ENCODE assay signal across 15 cellular contexts in genomic region chrX:25524150-25524549, GRCh38.
DNase-seq lines count a peak whose midpoint lies in the region; ATAC-seq, FAIRE-seq and TF ChIP-seq lines count a peak whose summit lies in the region.
"Had no signal": no experiment of that assay in that cellular context is flagged by ENCODE, and none has a peak within 500 bp of the region (broad histone marks: within the 10 kb centered on the region; RNA-seq: fewer than 3 reads in every experiment).

No MANE protein-coding gene starts in this region.

- no peaks in the 10 kb centered on the region for H4K20me1 ChIP-seq in smooth muscle cell (ENCODE audit: low read depth)

- no peak overlapping the region for H3K27ac Mint-ChIP-seq in activated T-helper 1 cell treated with anti-CD3 and anti-CD28 coated beads, Interleukin-12 subunit alpha, Interleukin-12 subunit beta, Interleukin-2, Interleukin-4 antibody, amounts not matched to agents 30 ng/mL and 10 ng/mL and 1 ng/mL, durations not matched to agents 14 hours and 24 hours and 36 hours
- H3K27ac Mint-ChIP-seq: H9 had no signal

- TF ChIP-seq EP300 in A549 (IDR thresholded peaks at IDR 0.05) = no peak

- H3K27ac ChIP-seq in A549 (no peak overlapping the region), smooth muscle cell (ENCODE audit: low read depth) (no peak overlapping the region)
- H3K27ac ChIP-seq: parathyroid adenoma had no signal

- no peaks in the 10 kb centered on the region for H3K36me3 ChIP-seq in smooth muscle cell (ENCODE audit: low read depth)

- H3F3A ChIP-seq in smooth muscle cell (ENCODE audit: low read depth) = no peaks in the 10 kb centered on the region

- H3K36me3 Mint-ChIP-seq in activated T-helper 1 cell treated with anti-CD3 and anti-CD28 coated beads, Interleukin-12 subunit alpha, Interleukin-12 subunit beta, Interleukin-2, Interleukin-4 antibody, amounts not matched to agents 30 ng/mL and 10 ng/mL and 1 ng/mL, durations not matched to agents 14 hours and 24 hours and 36 hours (ENCODE audit: low read depth) = no peaks in the 10 kb centered on the region

- no peak overlapping the region for H2AFZ ChIP-seq in smooth muscle cell (ENCODE audit: low read depth)
- H2AFZ ChIP-seq: parathyroid adenoma had no signal

- TF ChIP-seq CTCF in A549 (IDR thresholded peaks at IDR 0.05) = no peak
- no peak for TF ChIP-seq CTCF in astrocyte of the spinal cord (IDR thresholded peaks at IDR 0.05; ENCODE audit: low read depth, low read length)
- TF ChIP-seq CTCF in smooth muscle cell (IDR thresholded peaks at IDR 0.05; ENCODE audit: borderline replicate concordance, insufficient read depth, poor library complexity, severe bottlenecking) = no peak

- no peak overlapping the region for H3K4me3 Mint-ChIP-seq in activated T-helper 1 cell treated with anti-CD3 and anti-CD28 coated beads, Interleukin-12 subunit alpha, Interleukin-12 subunit beta, Interleukin-2, Interleukin-4 antibody, amounts not matched to agents 30 ng/mL and 10 ng/mL and 1 ng/mL, durations not matched to agents 14 hours and 24 hours and 36 hours
- H3K4me3 Mint-ChIP-seq: activated T-cell treated with anti-CD3 and anti-CD28 coated beads, Interleukin-2, amount 50 U/mL, for 4 hours; H9 had no signal

- H3K9me3 Mint-ChIP-seq in activated T-helper 1 cell treated with anti-CD3 and anti-CD28 coated beads, Interleukin-12 subunit alpha, Interleukin-12 subunit beta, Interleukin-2, Interleukin-4 antibody, amounts not matched to agents 30 ng/mL and 10 ng/mL and 1 ng/mL, durations not matched to agents 14 hours and 24 hours and 36 hours = no peaks in the 10 kb centered on the region
- H3K9me3 Mint-ChIP-seq: activated T-cell treated with anti-CD3 and anti-CD28 coated beads, Interleukin-2, amount 50 U/mL, for 4 hours had no signal

- H3K9ac ChIP-seq in smooth muscle cell (ENCODE audit: low read depth) = no peak overlapping the region
- H3K9ac ChIP-seq: parathyroid adenoma had no signal

- H3K27me3 Mint-ChIP-seq in activated T-helper 1 cell treated with anti-CD3 and anti-CD28 coated beads, Interleukin-12 subunit alpha, Interleukin-12 subunit beta, Interleukin-2, Interleukin-4 antibody, amounts not matched to agents 30 ng/mL and 10 ng/mL and 1 ng/mL, durations not matched to agents 14 hours and 24 hours and 36 hours (ENCODE audit: insufficient read depth) = no peaks in the 10 kb centered on the region

- H3K4me3 ChIP-seq in A549 = no peak overlapping the region
- no peak overlapping the region for H3K4me3 ChIP-seq in astrocyte of the spinal cord (ENCODE audit: low read depth, low read length)
- no peak overlapping the region for H3K4me3 ChIP-seq in smooth muscle cell

- no peaks in the 10 kb centered on the region for H3K4me1 Mint-ChIP-seq in activated T-helper 1 cell treated with anti-CD3 and anti-CD28 coated beads, Interleukin-12 subunit alpha, Interleukin-12 subunit beta, Interleukin-2, Interleukin-4 antibody, amounts not matched to agents 30 ng/mL and 10 ng/mL and 1 ng/mL, durations not matched to agents 14 hours and 24 hours and 36 hours (ENCODE audit: low read depth)

- H3K9me3 ChIP-seq in A549 = no peaks in the 10 kb centered on the region
- no peaks in the 10 kb centered on the region for H3K9me3 ChIP-seq in smooth muscle cell (replicated peaks; ENCODE audit: low read depth)

- H3K79me2 ChIP-seq in smooth muscle cell (ENCODE audit: low read depth) = no peaks in the 10 kb centered on the region
- H3K79me2 ChIP-seq: parathyroid adenoma had no signal

- DNase-seq in A549 (ENCODE audit: low read depth in 1 of 2, low spot score in 1 of 2) (peak; percentile 8 to 63), HTR-8/SVneo (ENCODE audit: insufficient read length, low spot score) (peak; percentile 43), astrocyte of the spinal cord (ENCODE audit: low read depth, low spot score) (peak; percentile 38), iris pigment epithelial cell (ENCODE audit: low read depth) (peak; percentile 66), DMS 273 (lab: John Stamatoyannopoulos, UW; ENCODE audit: unreplicated experiment) (no peak), smooth muscle cell (lab: John Stamatoyannopoulos, UW; ENCODE audit: unreplicated experiment) (no peak)
- DNase-seq in activated T-helper 1 cell treated with anti-CD3 and anti-CD28 coated beads, Interleukin-12 subunit alpha, Interleukin-12 subunit beta, Interleukin-2, Interleukin-4 antibody, amounts not matched to agents 30 ng/mL and 10 ng/mL and 1 ng/mL, durations not matched to agents 14 hours and 24 hours and 36 hours (ENCODE audit: low spot score) = no peak
- no peak for DNase-seq in activated effector memory CD4-positive, alpha-beta T cell treated with Interleukin-2 at 50 U/mL for 16 hours
- DNase-seq: activated CD4-positive, CD25-positive, alpha-beta regulatory T cell treated with anti-CD3 and anti-CD28 coated beads, Interleukin-2, amount 50 U/mL, for 72 hours; activated T-cell treated with anti-CD3 and anti-CD28 coated beads, Interleukin-2, amount 50 U/mL, for 4 hours; EL; NK-92 treated with Interleukin-12 subunit alpha and Interleukin-12 subunit beta, amount 100 ng/mL, for 24 hours; stimulated activated CD8-positive, alpha-beta memory T cell treated with anti-CD3 and anti-CD28 coated beads, Interleukin-4, amount 100 ng/mL, for 48 hours had no signal

- in situ Hi-C loops in astrocyte of the spinal cord (cut with HindIII; ENCODE audit: low sequenced_read_pairs) = no loop called here

- TF ChIP-seq RAD21 in A549 (conservative IDR thresholded peaks at IDR 0.05 in 1 of 2, IDR thresholded peaks at IDR 0.05 in 1 of 2) = 0 out of 5 replicates have a peak, but pooled peaks of 1 of the 2 experiments have one; percentile 14

- intact Hi-C loops in activated T-helper 1 cell treated with anti-CD3 and anti-CD28 coated beads, Interleukin-12 subunit alpha, Interleukin-12 subunit beta, Interleukin-2, Interleukin-4 antibody, amounts not matched to agents 30 ng/mL and 10 ng/mL and 1 ng/mL, durations not matched to agents 14 hours and 24 hours and 36 hours (cut with micrococcal nuclease) = no loop called here

- H3K4me2 ChIP-seq in A549 (peak overlapping the region; percentile 62), smooth muscle cell (no peak overlapping the region)

- peak; percentile 81 to 98 for ATAC-seq in A549
- ATAC-seq: activated T-cell treated with anti-CD3 and anti-CD28 coated beads, Interleukin-2, amount 50 U/mL, for 4 hours had no signal

- H3K4me1 ChIP-seq in A549 = no peaks in the 10 kb centered on the region; the same call in 2 of the 3 replicates
- no peaks in the 10 kb centered on the region for H3K4me1 ChIP-seq in smooth muscle cell (ENCODE audit: low read depth)
- H3K4me1 ChIP-seq: parathyroid adenoma had no signal

- FAIRE-seq in A549 (lab: Jason Lieb, UNC) (no peak), HTR-8/SVneo (lab: Jason Lieb, UNC) (peak; percentile 49)

- no peak for TF ChIP-seq POLR2A in A549 (IDR thresholded peaks at IDR 0.05; ENCODE audit: low read length)

- WGBS in A549 (ENCODE audit: missing lambda C conversion rate) = 15% methylated on average over 2 of the region's 2 CpGs
- WGBS in smooth muscle cell (ENCODE audit: low lambda C conversion rate) = 73% methylated on average over 2 of the region's 2 CpGs

- H3K27me3 ChIP-seq in smooth muscle cell (ENCODE audit: low read depth) = no peaks in the 10 kb centered on the region

- CTCF ChIA-PET in A549 (lab: Yijun Ruan, JAX) = no interaction called here

- POLR2A ChIA-PET in A549 (lab: Yijun Ruan, JAX) = no interaction called here

TF ChIP-seq in A549, 52 proteins besides CTCF, POLR2A, EP300 and RAD21:
- TF ChIP-seq KDM5A (IDR thresholded peaks at IDR 0.05) (no peak), POLR2AphosphoS2 (conservative IDR thresholded peaks at IDR 0.05; ENCODE audit: low read length) (no peak), CHD4 (IDR thresholded peaks at IDR 0.05; ENCODE audit: borderline replicate concordance) (no peak), MYC (IDR thresholded peaks at IDR 0.05; ENCODE audit: borderline replicate concordance, low read length) (no peak), RNF2 (IDR thresholded peaks at IDR 0.05; ENCODE audit: borderline replicate concordance, low read depth) (no peak), CEBPB (IDR thresholded peaks at IDR 0.05) (peak; percentile 70 to 83; a peak in 3 of 4 replicates), MAX (IDR thresholded peaks at IDR 0.05) (no peak), EHF (CRISPR knock-in tag; IDR thresholded peaks at IDR 0.05) (no peak), JUNB (IDR thresholded peaks at IDR 0.05) (peak; percentile 35; the same call in 1 of the 2 replicates), FOSL2 (IDR thresholded peaks at IDR 0.05) (peak; percentile 33), FOSL2 (CRISPR knock-in tag; IDR thresholded peaks at IDR 0.05) (peak; percentile 74), EHMT2 (IDR thresholded peaks at IDR 0.05; ENCODE audit: low read depth) (no peak), HOXB13 (CRISPR knock-in tag; IDR thresholded peaks at IDR 0.05; ENCODE audit: low read depth) (no peak), RFX5 (IDR thresholded peaks at IDR 0.05) (no peak), ZNF302 (CRISPR knock-in tag; IDR thresholded peaks at IDR 0.05) (no peak)

Comparison
In these comparisons a context has a peak if more than half of its experiments do, and no peak if none do; other contexts are left out.
1. DNase-seq: peak in A549 (2 of 2), HTR-8/SVneo (single experiment), astrocyte of the spinal cord (single experiment) and iris pigment epithelial cell (single experiment); none in DMS 273 (single experiment), activated T-helper 1 cell treated with anti-CD3 and anti-CD28 coated beads, Interleukin-12 subunit alpha, Interleukin-12 subunit beta, Interleukin-2, Interleukin-4 antibody, amounts not matched to agents 30 ng/mL and 10 ng/mL and 1 ng/mL, durations not matched to agents 14 hours and 24 hours and 36 hours (single experiment), activated effector memory CD4-positive, alpha-beta T cell treated with Interleukin-2 at 50 U/mL for 16 hours (single experiment) and smooth muscle cell (single experiment).